1 cellular context compared by ENCODE assay signal in the genomic region with DNA sequence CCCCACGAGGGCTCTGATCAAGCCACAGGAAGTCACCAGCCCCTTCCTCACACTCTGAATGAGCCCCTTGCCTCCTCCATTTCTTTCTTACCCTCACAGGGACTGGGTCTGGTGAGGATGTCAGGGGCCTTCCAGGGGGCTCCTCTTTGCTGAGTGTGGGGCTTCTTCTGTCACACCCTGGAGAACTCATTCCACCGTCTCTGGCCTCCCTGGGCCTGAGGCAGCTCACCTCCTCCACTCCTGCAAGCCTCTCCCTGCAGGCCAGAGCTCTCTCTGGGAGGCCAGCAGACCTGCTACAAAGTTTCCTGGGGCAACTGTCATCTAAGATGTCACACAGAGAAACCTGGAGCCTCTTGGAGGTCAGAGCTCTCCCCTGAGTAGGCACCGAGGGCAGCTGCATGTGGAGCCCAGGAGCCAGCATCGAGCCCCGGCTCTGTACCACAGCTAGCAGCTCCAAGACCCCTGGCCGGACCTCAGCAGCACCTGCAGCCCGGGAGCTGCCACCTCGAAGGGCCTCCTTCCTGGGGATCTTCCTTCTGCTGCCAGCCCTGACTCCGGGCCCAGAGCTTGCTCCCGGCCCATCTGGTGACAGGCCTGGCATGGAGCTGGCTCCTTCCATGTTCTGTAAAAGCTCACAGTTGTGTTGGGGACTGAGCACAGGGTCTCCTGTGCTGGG.
TF ChIP-seq lines count a peak whose summit lies in the region.

No MANE protein-coding gene starts in this region.

TF ChIP-seq in GM23338, 12 proteins besides CTCF, POLR2A, EP300 and RAD21 (continued from another document):
- TF ChIP-seq, protein P1, sequence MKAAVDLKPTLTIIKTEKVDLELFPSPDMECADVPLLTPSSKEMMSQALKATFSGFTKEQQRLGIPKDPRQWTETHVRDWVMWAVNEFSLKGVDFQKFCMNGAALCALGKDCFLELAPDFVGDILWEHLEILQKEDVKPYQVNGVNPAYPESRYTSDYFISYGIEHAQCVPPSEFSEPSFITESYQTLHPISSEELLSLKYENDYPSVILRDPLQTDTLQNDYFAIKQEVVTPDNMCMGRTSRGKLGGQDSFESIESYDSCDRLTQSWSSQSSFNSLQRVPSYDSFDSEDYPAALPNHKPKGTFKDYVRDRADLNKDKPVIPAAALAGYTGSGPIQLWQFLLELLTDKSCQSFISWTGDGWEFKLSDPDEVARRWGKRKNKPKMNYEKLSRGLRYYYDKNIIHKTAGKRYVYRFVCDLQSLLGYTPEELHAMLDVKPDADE (IDR thresholded peaks at IDR 0.05): no peak
- no peak for TF ChIP-seq STAT1 (IDR thresholded peaks at IDR 0.05; ENCODE audit: unreplicated experiment)
- TF ChIP-seq, protein P2, sequence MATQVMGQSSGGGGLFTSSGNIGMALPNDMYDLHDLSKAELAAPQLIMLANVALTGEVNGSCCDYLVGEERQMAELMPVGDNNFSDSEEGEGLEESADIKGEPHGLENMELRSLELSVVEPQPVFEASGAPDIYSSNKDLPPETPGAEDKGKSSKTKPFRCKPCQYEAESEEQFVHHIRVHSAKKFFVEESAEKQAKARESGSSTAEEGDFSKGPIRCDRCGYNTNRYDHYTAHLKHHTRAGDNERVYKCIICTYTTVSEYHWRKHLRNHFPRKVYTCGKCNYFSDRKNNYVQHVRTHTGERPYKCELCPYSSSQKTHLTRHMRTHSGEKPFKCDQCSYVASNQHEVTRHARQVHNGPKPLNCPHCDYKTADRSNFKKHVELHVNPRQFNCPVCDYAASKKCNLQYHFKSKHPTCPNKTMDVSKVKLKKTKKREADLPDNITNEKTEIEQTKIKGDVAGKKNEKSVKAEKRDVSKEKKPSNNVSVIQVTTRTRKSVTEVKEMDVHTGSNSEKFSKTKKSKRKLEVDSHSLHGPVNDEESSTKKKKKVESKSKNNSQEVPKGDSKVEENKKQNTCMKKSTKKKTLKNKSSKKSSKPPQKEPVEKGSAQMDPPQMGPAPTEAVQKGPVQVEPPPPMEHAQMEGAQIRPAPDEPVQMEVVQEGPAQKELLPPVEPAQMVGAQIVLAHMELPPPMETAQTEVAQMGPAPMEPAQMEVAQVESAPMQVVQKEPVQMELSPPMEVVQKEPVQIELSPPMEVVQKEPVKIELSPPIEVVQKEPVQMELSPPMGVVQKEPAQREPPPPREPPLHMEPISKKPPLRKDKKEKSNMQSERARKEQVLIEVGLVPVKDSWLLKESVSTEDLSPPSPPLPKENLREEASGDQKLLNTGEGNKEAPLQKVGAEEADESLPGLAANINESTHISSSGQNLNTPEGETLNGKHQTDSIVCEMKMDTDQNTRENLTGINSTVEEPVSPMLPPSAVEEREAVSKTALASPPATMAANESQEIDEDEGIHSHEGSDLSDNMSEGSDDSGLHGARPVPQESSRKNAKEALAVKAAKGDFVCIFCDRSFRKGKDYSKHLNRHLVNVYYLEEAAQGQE (IDR thresholded peaks at IDR 0.05; ENCODE audit: unreplicated experiment): no peak
- TF ChIP-seq, protein P3, sequence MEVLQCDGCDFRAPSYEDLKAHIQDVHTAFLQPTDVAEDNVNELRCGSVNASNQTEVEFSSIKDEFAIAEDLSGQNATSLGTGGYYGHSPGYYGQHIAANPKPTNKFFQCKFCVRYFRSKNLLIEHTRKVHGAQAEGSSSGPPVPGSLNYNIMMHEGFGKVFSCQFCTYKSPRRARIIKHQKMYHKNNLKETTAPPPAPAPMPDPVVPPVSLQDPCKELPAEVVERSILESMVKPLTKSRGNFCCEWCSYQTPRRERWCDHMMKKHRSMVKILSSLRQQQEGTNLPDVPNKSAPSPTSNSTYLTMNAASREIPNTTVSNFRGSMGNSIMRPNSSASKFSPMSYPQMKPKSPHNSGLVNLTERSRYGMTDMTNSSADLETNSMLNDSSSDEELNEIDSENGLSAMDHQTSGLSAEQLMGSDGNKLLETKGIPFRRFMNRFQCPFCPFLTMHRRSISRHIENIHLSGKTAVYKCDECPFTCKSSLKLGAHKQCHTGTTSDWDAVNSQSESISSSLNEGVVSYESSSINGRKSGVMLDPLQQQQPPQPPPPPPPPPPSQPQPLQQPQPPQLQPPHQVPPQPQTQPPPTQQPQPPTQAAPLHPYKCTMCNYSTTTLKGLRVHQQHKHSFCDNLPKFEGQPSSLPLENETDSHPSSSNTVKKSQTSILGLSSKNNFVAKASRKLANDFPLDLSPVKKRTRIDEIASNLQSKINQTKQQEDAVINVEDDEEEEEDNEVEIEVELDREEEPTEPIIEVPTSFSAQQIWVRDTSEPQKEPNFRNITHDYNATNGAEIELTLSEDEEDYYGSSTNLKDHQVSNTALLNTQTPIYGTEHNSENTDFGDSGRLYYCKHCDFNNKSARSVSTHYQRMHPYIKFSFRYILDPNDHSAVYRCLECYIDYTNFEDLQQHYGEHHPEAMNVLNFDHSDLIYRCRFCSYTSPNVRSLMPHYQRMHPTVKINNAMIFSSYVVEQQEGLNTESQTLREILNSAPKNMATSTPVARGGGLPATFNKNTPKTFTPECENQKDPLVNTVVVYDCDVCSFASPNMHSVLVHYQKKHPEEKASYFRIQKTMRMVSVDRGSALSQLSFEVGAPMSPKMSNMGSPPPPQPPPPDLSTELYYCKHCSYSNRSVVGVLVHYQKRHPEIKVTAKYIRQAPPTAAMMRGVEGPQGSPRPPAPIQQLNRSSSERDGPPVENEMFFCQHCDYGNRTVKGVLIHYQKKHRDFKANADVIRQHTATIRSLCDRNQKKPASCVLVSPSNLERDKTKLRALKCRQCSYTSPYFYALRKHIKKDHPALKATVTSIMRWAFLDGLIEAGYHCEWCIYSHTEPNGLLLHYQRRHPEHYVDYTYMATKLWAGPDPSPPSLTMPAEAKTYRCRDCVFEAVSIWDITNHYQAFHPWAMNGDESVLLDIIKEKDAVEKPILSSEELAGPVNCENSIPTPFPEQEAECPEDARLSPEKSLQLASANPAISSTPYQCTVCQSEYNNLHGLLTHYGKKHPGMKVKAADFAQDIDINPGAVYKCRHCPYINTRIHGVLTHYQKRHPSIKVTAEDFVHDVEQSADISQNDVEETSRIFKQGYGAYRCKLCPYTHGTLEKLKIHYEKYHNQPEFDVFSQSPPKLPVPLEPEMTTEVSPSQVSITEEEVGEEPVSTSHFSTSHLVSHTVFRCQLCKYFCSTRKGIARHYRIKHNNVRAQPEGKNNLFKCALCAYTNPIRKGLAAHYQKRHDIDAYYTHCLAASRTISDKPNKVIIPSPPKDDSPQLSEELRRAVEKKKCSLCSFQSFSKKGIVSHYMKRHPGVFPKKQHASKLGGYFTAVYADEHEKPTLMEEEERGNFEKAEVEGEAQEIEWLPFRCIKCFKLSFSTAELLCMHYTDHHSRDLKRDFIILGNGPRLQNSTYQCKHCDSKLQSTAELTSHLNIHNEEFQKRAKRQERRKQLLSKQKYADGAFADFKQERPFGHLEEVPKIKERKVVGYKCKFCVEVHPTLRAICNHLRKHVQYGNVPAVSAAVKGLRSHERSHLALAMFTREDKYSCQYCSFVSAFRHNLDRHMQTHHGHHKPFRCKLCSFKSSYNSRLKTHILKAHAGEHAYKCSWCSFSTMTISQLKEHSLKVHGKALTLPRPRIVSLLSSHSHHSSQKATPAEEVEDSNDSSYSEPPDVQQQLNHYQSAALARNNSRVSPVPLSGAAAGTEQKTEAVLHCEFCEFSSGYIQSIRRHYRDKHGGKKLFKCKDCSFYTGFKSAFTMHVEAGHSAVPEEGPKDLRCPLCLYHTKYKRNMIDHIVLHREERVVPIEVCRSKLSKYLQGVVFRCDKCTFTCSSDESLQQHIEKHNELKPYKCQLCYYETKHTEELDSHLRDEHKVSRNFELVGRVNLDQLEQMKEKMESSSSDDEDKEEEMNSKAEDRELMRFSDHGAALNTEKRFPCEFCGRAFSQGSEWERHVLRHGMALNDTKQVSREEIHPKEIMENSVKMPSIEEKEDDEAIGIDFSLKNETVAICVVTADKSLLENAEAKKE (CRISPR knock-in tag; IDR thresholded peaks at IDR 0.05): no peak
- no peak for TF ChIP-seq ZNF331 (CRISPR knock-in tag; IDR thresholded peaks at IDR 0.05; ENCODE audit: low read depth)
- no peak for TF ChIP-seq NANOG (IDR thresholded peaks at IDR 0.05; ENCODE audit: borderline replicate concordance)
- TF ChIP-seq POLR2AphosphoS5 (IDR thresholded peaks at IDR 0.05; ENCODE audit: low read depth): no peak
- TF ChIP-seq EZH2 (IDR thresholded peaks at IDR 0.05; ENCODE audit: low read depth, unreplicated experiment): no peak
- TF ChIP-seq CREB1 (CRISPR knock-in tag; IDR thresholded peaks at IDR 0.05; ENCODE audit: low read depth): no peak
